23 cellular contexts compared by ENCODE assay signal in genomic region chr3:107997666-107998065, GRCh38.
"Had no signal": no experiment of that assay in that cellular context is flagged by ENCODE, and none has a peak within 500 bp of the region (broad histone marks: within the 10 kb centered on the region; RNA-seq: fewer than 3 reads in every experiment).

No MANE protein-coding gene starts in this region.

- H3K4me2 ChIP-seq: KMS-11 had no signal

- H3K36me3 ChIP-seq: adrenal gland, SJCRH30 had no signal

- H3K4me3 ChIP-seq: adrenal gland, SJCRH30 had no signal

- H3K4me1 ChIP-seq: adrenal gland had no signal

- H3K27ac ChIP-seq: adrenal gland, KMS-11, SJCRH30 had no signal

- H3K4me3 Mint-ChIP-seq: activated CD8-positive, alpha-beta T cell treated with anti-CD3 and anti-CD28 coated beads for 36 hours; activated naive CD8-positive, alpha-beta T cell treated with anti-CD3 and anti-CD28 coated beads, Interleukin-2, amount 10 ng/mL, durations not matched to agents 7 days and 5 days; brain; central memory CD8-positive, alpha-beta T cell; T-helper 1 cell treated with Interleukin-12 subunit alpha and Interleukin-12 subunit beta and Interleukin-4 antibody, amounts not matched to agents 30 μg/mL and 1 μg/mL, for 36 hours had no signal

- H3K27me3 ChIP-seq: adrenal gland, SJCRH30 had no signal

- H3K9me3 ChIP-seq: adrenal gland, SJCRH30 had no signal

- H3K27me3 Mint-ChIP-seq: activated CD8-positive, alpha-beta T cell treated with anti-CD3 and anti-CD28 coated beads for 36 hours; brain; central memory CD8-positive, alpha-beta T cell had no signal

- ATAC-seq: activated CD4-positive, CD25-positive, alpha-beta regulatory T cell treated with anti-CD3 and anti-CD28 coated beads, Interleukin-2, amount 50 U/mL, for 24 hours; activated CD8-positive, alpha-beta T cell treated with anti-CD3 and anti-CD28 coated beads for 36 hours; Right ventricle myocardium inferior had no signal

- H3K9me3 Mint-ChIP-seq: activated CD8-positive, alpha-beta T cell treated with anti-CD3 and anti-CD28 coated beads for 36 hours; central memory CD8-positive, alpha-beta T cell; T-helper 1 cell treated with Interleukin-12 subunit alpha and Interleukin-12 subunit beta and Interleukin-4 antibody, amounts not matched to agents 30 μg/mL and 1 μg/mL, for 36 hours had no signal

- H3K27ac Mint-ChIP-seq: activated CD8-positive, alpha-beta T cell treated with anti-CD3 and anti-CD28 coated beads for 36 hours; activated naive CD8-positive, alpha-beta T cell treated with anti-CD3 and anti-CD28 coated beads, Interleukin-2, amount 10 ng/mL, durations not matched to agents 7 days and 5 days; brain; T-helper 1 cell treated with Interleukin-12 subunit alpha and Interleukin-12 subunit beta and Interleukin-4 antibody, amounts not matched to agents 30 μg/mL and 1 μg/mL, for 36 hours had no signal

- H3K9ac ChIP-seq: KMS-11 had no signal

- H3K4me1 Mint-ChIP-seq: central memory CD8-positive, alpha-beta T cell had no signal

- H3K36me3 Mint-ChIP-seq: brain had no signal

- DNase-seq: activated CD4-positive, alpha-beta T cell treated with anti-CD3 and anti-CD28 coated beads for 4 hours; activated CD8-positive, alpha-beta memory T cell treated with anti-CD3 and anti-CD28 coated beads, Interleukin-2, amount 50 U/mL, for 4 hours; activated CD8-positive, alpha-beta T cell treated with anti-CD3 and anti-CD28 coated beads for 36 hours; activated naive CD4-positive, alpha-beta T cell treated with anti-CD3 and anti-CD28 coated beads, Interleukin-2, amount 50 U/mL, for 16 hours; activated naive CD8-positive, alpha-beta T cell treated with anti-CD3 and anti-CD28 coated beads, Interleukin-2, amount 10 ng/mL, durations not matched to agents 7 days and 5 days; adrenal gland; anterior cingulate cortex; MM.1S; NCI-H1105; NCI-H1436; NCI-H187 treated with DMSO at 0.1 percent for 48 hours; NCI-H345; NCI-H510A; NCI-H526 treated with DMSO at 0.1 percent for 48 hours; NK-92 treated with Interleukin-12 subunit alpha and Interleukin-12 subunit beta, amount 100 ng/mL, for 24 hours; RPMI8226; SJCRH30 had no signal
